ENCODE assay signal across 11 cellular contexts in genomic region chr6:113645576-113645970, GRCh38.
DNase-seq lines count a peak whose midpoint lies in the region; ATAC-seq, FAIRE-seq and TF ChIP-seq lines count a peak whose summit lies in the region.
"Had no signal": no experiment of that assay in that cellular context is flagged by ENCODE, and none has a peak within 500 bp of the region (broad histone marks: within the 10 kb centered on the region; RNA-seq: fewer than 3 reads in every experiment).

No MANE protein-coding gene starts in this region.

- H3K27me3 ChIP-seq in RWPE2 (ENCODE audit: insufficient read depth, poor library complexity, severe bottlenecking) (no peaks in the 10 kb centered on the region), small intestine (ENCODE audit: control insufficient read depth in 2 of 2, insufficient read depth in 2 of 2, low read length in 2 of 2) (no peaks in the 10 kb centered on the region)

- DNase-seq in GM18507 (ENCODE audit: extremely low spot score, insufficient read length, low read depth): no peak
- peak; percentile 83 for DNase-seq in RWPE2 (ENCODE audit: low spot score)
- peak; percentile 92 for DNase-seq in fibroblast of the aortic adventitia (ENCODE audit: low read depth)
- peak; percentile 45 for DNase-seq in small intestine
- no peak for DNase-seq in HEK293T (ENCODE audit: extremely low spot score)
- DNase-seq in activated CD4-positive, alpha-beta T cell treated with anti-CD3 and anti-CD28 coated beads, Interleukin-2, amount 50 U/mL, for 1 hour: no peak
- no peak for DNase-seq in NCI-H187 treated with DMSO at 0.1 percent for 48 hours (lab: John Stamatoyannopoulos, UW)
- DNase-seq: H7 had no signal

- no peak overlapping the region for H3K4me3 ChIP-seq in RWPE2 (ENCODE audit: severe bottlenecking)
- no peak overlapping the region for H3K4me3 ChIP-seq in fibroblast of the aortic adventitia (ENCODE audit: low read depth, low read length)
- no peak overlapping the region for H3K4me3 ChIP-seq in small intestine (ENCODE audit: low read depth in 1 of 2, low read length in 2 of 2)

- H3K4me1 ChIP-seq in RWPE2 (ENCODE audit: insufficient read depth, poor library complexity, severe bottlenecking) (peaks cover 39% of the 10 kb centered on the region), small intestine (ENCODE audit: control insufficient read depth in 2 of 2, insufficient read depth in 1 of 2, low read depth in 1 of 2, low read length in 1 of 2) (peaks cover 0 to 4% of the 10 kb centered on the region in 2 donors)

- no peaks in the 10 kb centered on the region for H3K36me3 ChIP-seq in RWPE2 (ENCODE audit: low read depth)
- no peaks in the 10 kb centered on the region for H3K36me3 ChIP-seq in small intestine (ENCODE audit: control insufficient read depth in 2 of 2, insufficient read depth in 2 of 2, low read length in 2 of 2)

- FAIRE-seq in GM18507 (lab: Jason Lieb, UNC) (peak; percentile 62), small intestine (lab: Jason Lieb, UNC) (no peak)
- FAIRE-seq: endometrium had no signal

- ATAC-seq in RWPE2 (ENCODE audit: low read depth) (peak; percentile 85), GM18858 (IDR thresholded peaks at IDR 0.05; ENCODE audit: unreplicated experiment) (no peak)

- no peak for TF ChIP-seq CTCF in RWPE2 (IDR thresholded peaks at IDR 0.05; ENCODE audit: poor library complexity, severe bottlenecking)
- no peak for TF ChIP-seq CTCF in fibroblast of the aortic adventitia (IDR thresholded peaks at IDR 0.05; ENCODE audit: insufficient read depth, low read length)

- H3K9me3 ChIP-seq in RWPE2 (ENCODE audit: severe bottlenecking): no peaks in the 10 kb centered on the region
- no peaks in the 10 kb centered on the region for H3K9me3 ChIP-seq in small intestine (ENCODE audit: control insufficient read depth, low read depth)

- POLR2A ChIA-PET in HEK293T (lab: Yijun Ruan, JAX): interaction anchor here (1.4 to 1.5 kb wide), 2 partner anchors 28 to 213 kb away, joined by 3 to 4 read pairs; no protein-coding TSS in a partner anchor

- CTCF ChIA-PET in HEK293T (lab: Yijun Ruan, JAX): no interaction called here

- H3K27ac ChIP-seq in RWPE2 (ENCODE audit: poor library complexity, severe bottlenecking) (peak overlapping the region; percentile 93), small intestine (ENCODE audit: low read depth in 1 of 2, low read length in 1 of 2) (peak overlapping the region in 1 of 2 donors; percentile 22)
- H3K27ac ChIP-seq: KMS-11 had no signal

- 32 to 63% (median 49%) methylated on average over 4 of the region's 4 CpGs for WGBS in small intestine, 3 donors

TF ChIP-seq in HEK293T, 16 proteins besides CTCF, POLR2A, EP300 and RAD21:
- TF ChIP-seq NFRKB (IDR thresholded peaks at IDR 0.05) (no peak), BHLHE40 (IDR thresholded peaks at IDR 0.05; ENCODE audit: borderline replicate concordance) (no peak), CTBP1 (IDR thresholded peaks at IDR 0.05; ENCODE audit: borderline replicate concordance) (no peak), TARDBP (IDR thresholded peaks at IDR 0.05) (no peak), SUZ12 (IDR thresholded peaks at IDR 0.05) (no peak), ZNF384 (IDR thresholded peaks at IDR 0.05) (no peak), HDGF (IDR thresholded peaks at IDR 0.05; ENCODE audit: borderline replicate concordance) (no peak), FOXK2 (IDR thresholded peaks at IDR 0.05) (no peak), ELF4 (IDR thresholded peaks at IDR 0.05) (no peak), LEF1 (IDR thresholded peaks at IDR 0.05; ENCODE audit: borderline replicate concordance) (no peak), FOXA1 (IDR thresholded peaks at IDR 0.05) (no peak), FOXM1 (IDR thresholded peaks at IDR 0.05; ENCODE audit: borderline replicate concordance) (no peak), PKNOX1 (IDR thresholded peaks at IDR 0.05) (no peak), ARNT (IDR thresholded peaks at IDR 0.05) (no peak)

Comparison
In these comparisons a context has a peak if more than half of its experiments do, and no peak if none do; other contexts are left out.
1. DNase-seq: peak in RWPE2 (single experiment), fibroblast of the aortic adventitia (single experiment) and small intestine (single experiment); none in GM18507 (single experiment), HEK293T (single experiment), activated CD4-positive, alpha-beta T cell treated with anti-CD3 and anti-CD28 coated beads, Interleukin-2, amount 50 U/mL, for 1 hour (single experiment) and NCI-H187 treated with DMSO at 0.1 percent for 48 hours (single experiment).